1 cellular context compared by ENCODE assay signal in genomic region chr1:28266920-28267322, GRCh38.
TF ChIP-seq lines count a peak whose summit lies in the region.

No MANE protein-coding gene starts in this region.

TF ChIP-seq in K562, 482 proteins besides CTCF, POLR2A, EP300 and RAD21 (continued from another document and continues in another):
- TF ChIP-seq ZNF280A (IDR thresholded peaks at IDR 0.05; ENCODE audit: low read depth, partially characterized antibody) (no peak), ZBTB2 (IDR thresholded peaks at IDR 0.05) (peak; percentile 69; the same call in 1 of the 2 replicates), SP1 (CRISPR knock-in tag; IDR thresholded peaks at IDR 0.05) (no peak), KDM5B (IDR thresholded peaks at IDR 0.05; ENCODE audit: insufficient replicate concordance, low read depth, low read length) (no peak), FOXK2 (conservative IDR thresholded peaks at IDR 0.05 in 1 of 2, IDR thresholded peaks at IDR 0.05 in 1 of 2; ENCODE audit: low read depth in 2 of 2) (peak in 1 of 2 experiments; percentile 24; a peak in 1 of 4 replicates), PURB (CRISPR knock-in tag; IDR thresholded peaks at IDR 0.05; ENCODE audit: low read depth) (no peak), C11orf30 (IDR thresholded peaks at IDR 0.05; ENCODE audit: low read depth) (peak; percentile 99), NBN (IDR thresholded peaks at IDR 0.05; ENCODE audit: low read depth) (peak; percentile 83), HCFC1 (IDR thresholded peaks at IDR 0.05; ENCODE audit: low read depth, low read length) (no peak), RBFOX2 (IDR thresholded peaks at IDR 0.05; ENCODE audit: low read depth, low read length) (no peak), TCF3 (CRISPR knock-in tag; IDR thresholded peaks at IDR 0.05) (peak; percentile 73), ZNF583 (CRISPR knock-in tag; IDR thresholded peaks at IDR 0.05) (no peak), MLX (CRISPR knock-in tag; conservative IDR thresholded peaks at IDR 0.05) (no peak), TEAD4 (IDR thresholded peaks at IDR 0.05; ENCODE audit: low read length) (peak; percentile 57; the same call in 1 of the 2 replicates), TEAD4 (CRISPR knock-in tag; IDR thresholded peaks at IDR 0.05; ENCODE audit: borderline replicate concordance) (no peak), MTA1 (IDR thresholded peaks at IDR 0.05; ENCODE audit: borderline replicate concordance) (no peak), CSDE1 (IDR thresholded peaks at IDR 0.05) (no peak), PHB (CRISPR knock-in tag; IDR thresholded peaks at IDR 0.05) (no peak), SP2 (IDR thresholded peaks at IDR 0.05; ENCODE audit: extremely low read depth, low read depth, low read length, poor library complexity, severe bottlenecking) (no peak), ZNF384 (IDR thresholded peaks at IDR 0.05; ENCODE audit: low read depth, low read length) (no peak), PTTG1 (tag; IDR thresholded peaks at IDR 0.05; ENCODE audit: low read depth) (no peak), CGGBP1 (CRISPR knock-in tag; IDR thresholded peaks at IDR 0.05) (no peak), KAT8 (IDR thresholded peaks at IDR 0.05; ENCODE audit: low read depth) (no peak), YBX1 (IDR thresholded peaks at IDR 0.05) (no peak), TAF1 (IDR thresholded peaks at IDR 0.05; ENCODE audit: control insufficient read depth, extremely low read depth, insufficient read depth, low read length, severe bottlenecking) (no peak), MAFF (IDR thresholded peaks at IDR 0.05; ENCODE audit: low read length) (peak; percentile 98), ZNF436 (CRISPR knock-in tag; IDR thresholded peaks at IDR 0.05) (no peak), DLX4 (CRISPR knock-in tag; IDR thresholded peaks at IDR 0.05) (no peak), MCM5 (IDR thresholded peaks at IDR 0.05; ENCODE audit: low read depth) (no peak), RREB1 (CRISPR knock-in tag; IDR thresholded peaks at IDR 0.05) (no peak), BCL6 (CRISPR knock-in tag; IDR thresholded peaks at IDR 0.05) (no peak), ZNF232 (CRISPR knock-in tag; IDR thresholded peaks at IDR 0.05) (no peak), ELF1 (tag; IDR thresholded peaks at IDR 0.05) (peak; percentile 66), MIER1 (IDR thresholded peaks at IDR 0.05; ENCODE audit: low read depth) (no peak), MECOM (CRISPR knock-in tag; IDR thresholded peaks at IDR 0.05) (no peak), ELF2 (CRISPR knock-in tag; IDR thresholded peaks at IDR 0.05) (no peak), SRSF7 (optimal IDR thresholded peaks at IDR 0.05; ENCODE audit: low read depth, low read length) (no peak), LEF1 (IDR thresholded peaks at IDR 0.05) (peak; percentile 88; the same call in 1 of the 2 replicates), ARID1B (IDR thresholded peaks at IDR 0.05) (peak; percentile 89), DMBX1 (CRISPR knock-in tag; IDR thresholded peaks at IDR 0.05; ENCODE audit: borderline replicate concordance) (no peak), MXD1 (CRISPR knock-in tag; IDR thresholded peaks at IDR 0.05; ENCODE audit: borderline replicate concordance, poor library complexity, severe bottlenecking) (no peak), SMARCA5 (IDR thresholded peaks at IDR 0.05) (no peak), FOXM1 (IDR thresholded peaks at IDR 0.05; ENCODE audit: low read depth) (peak; percentile 10; the same call in 1 of the 2 replicates), FOXM1 (CRISPR knock-in tag; IDR thresholded peaks at IDR 0.05; ENCODE audit: low read depth) (no peak), ERF (CRISPR knock-in tag; IDR thresholded peaks at IDR 0.05) (no peak), ID3 (CRISPR knock-in tag; IDR thresholded peaks at IDR 0.05) (no peak), ID3 (tag; IDR thresholded peaks at IDR 0.05) (no peak), ZNF584 (CRISPR knock-in tag; IDR thresholded peaks at IDR 0.05; ENCODE audit: low read depth) (no peak), TAF15 (IDR thresholded peaks at IDR 0.05; ENCODE audit: low read depth, low read length) (no peak), ZNF445 (CRISPR knock-in tag; IDR thresholded peaks at IDR 0.05; ENCODE audit: low read depth) (no peak), HDGF (IDR thresholded peaks at IDR 0.05) (peak; percentile 73; the same call in 1 of the 2 replicates), THAP12 (CRISPR knock-in tag; IDR thresholded peaks at IDR 0.05) (no peak), TAF7 (tag; IDR thresholded peaks at IDR 0.05) (no peak), PBX2 (CRISPR knock-in tag; IDR thresholded peaks at IDR 0.05; ENCODE audit: low read depth) (no peak), PBX2 (tag; conservative IDR thresholded peaks at IDR 0.05; ENCODE audit: low read depth) (no peak), TRIM28 (IDR thresholded peaks at IDR 0.05) (no peak), ZNF655 (CRISPR knock-in tag; IDR thresholded peaks at IDR 0.05) (no peak)
